In the genomic region with DNA sequence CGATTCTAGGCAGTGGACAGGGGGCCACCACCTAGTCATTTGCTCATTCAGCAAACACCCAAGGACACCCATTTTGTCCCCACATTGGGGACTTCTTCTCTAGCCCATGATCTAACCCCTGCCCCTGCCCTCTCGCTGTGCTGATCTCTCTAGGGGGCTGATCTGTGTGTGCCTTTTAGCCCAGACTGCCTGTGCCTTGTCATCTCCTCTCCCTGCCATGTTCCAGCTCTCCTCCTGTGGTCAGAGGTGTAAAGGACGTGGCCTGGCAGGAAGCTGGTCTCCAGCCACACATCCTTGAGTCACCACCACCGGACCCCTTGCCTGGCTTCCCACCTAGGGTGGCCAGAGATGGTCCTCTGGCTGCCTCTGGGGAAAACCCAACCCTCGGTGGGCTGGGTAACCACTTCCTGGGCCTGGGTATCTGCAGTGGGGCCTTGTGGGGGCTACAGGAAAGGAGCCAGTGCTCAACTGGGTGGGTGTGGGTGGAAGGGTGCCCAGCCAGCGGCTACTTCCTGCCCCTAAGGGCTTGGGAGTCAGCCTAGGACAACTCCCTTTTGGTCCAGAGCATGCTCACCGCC, we compare ENCODE assay signal across 1 cellular context.
TF ChIP-seq lines count a peak whose summit lies in the region.

No MANE protein-coding gene starts in this region.

TF ChIP-seq in GM12878, 131 proteins besides CTCF, POLR2A, EP300 and RAD21:
- TF ChIP-seq CHD2 (IDR thresholded peaks at IDR 0.05; ENCODE audit: borderline replicate concordance, low read depth, low read length) (no peak), PAX5 (IDR thresholded peaks at IDR 0.05; ENCODE audit: borderline replicate concordance, low read depth, low read length) (no peak), NFYA (IDR thresholded peaks at IDR 0.05; ENCODE audit: borderline replicate concordance, low read depth, low read length) (no peak), TCF12 (IDR thresholded peaks at IDR 0.05; ENCODE audit: low read depth, low read length) (no peak)
